ENCODE assay signal across 8 cellular contexts in genomic region chr3:37862219-37862711, GRCh38. TPM values are rescaled to one million over a fixed set of nuclear protein-coding genes. Genes with fewer than 3 reads are reported as not detected.
DNase-seq lines count a peak whose midpoint lies in the region; ATAC-seq and TF ChIP-seq lines count a peak whose summit lies in the region.

No MANE protein-coding gene starts in this region.

- H3K27me3 ChIP-seq in endodermal cell (ENCODE audit: control insufficient read depth, insufficient read depth, low read length, poor library complexity, severe bottlenecking), result no peaks in the 10 kb centered on the region
- H3K27me3 ChIP-seq in stomach smooth muscle (ENCODE audit: control insufficient read depth in 1 of 2, insufficient read depth in 2 of 2, low read length in 2 of 2), result no peaks in the 10 kb centered on the region

- POLR2A ChIA-PET in activated CD4-positive, alpha-beta T cell treated with anti-CD3 and anti-CD28 coated beads, Interleukin-2, amount 10 ng/mL, durations not matched to agents 7 days and 5 days (lab: Charles Lee), result no interaction called here

- no peak overlapping the region for H3K27ac Mint-ChIP-seq in activated CD4-positive, alpha-beta T cell treated with anti-CD3 and anti-CD28 coated beads, Interleukin-2, amount 10 ng/mL, durations not matched to agents 7 days and 5 days
- peak overlapping the region; percentile 62 for H3K27ac Mint-ChIP-seq in endodermal cell

- TF ChIP-seq CTCF in endodermal cell (conservative IDR thresholded peaks at IDR 0.05), result no peak
- TF ChIP-seq CTCF in mucosa of descending colon (IDR thresholded peaks at IDR 0.05), result no peak

- H3K9ac ChIP-seq in endodermal cell (ENCODE audit: extremely low read depth, low read length, poor library complexity, severe bottlenecking) (no peak overlapping the region), stomach smooth muscle (ENCODE audit: low read length in 2 of 2) (peak overlapping the region; percentile 72)

- H3K9me3 ChIP-seq in endodermal cell (ENCODE audit: control insufficient read depth, low read length) (peaks cover 5% of the 10 kb centered on the region), mucosa of descending colon (no peaks in the 10 kb centered on the region), stomach smooth muscle (ENCODE audit: control insufficient read depth in 2 of 2, low read length in 2 of 2) (no peaks in the 10 kb centered on the region)

- H3K27me3 Mint-ChIP-seq in activated CD4-positive, alpha-beta T cell treated with anti-CD3 and anti-CD28 coated beads, Interleukin-2, amount 10 ng/mL, durations not matched to agents 7 days and 5 days, result peaks cover 28% of the 10 kb centered on the region
- H3K27me3 Mint-ChIP-seq in endodermal cell (ENCODE audit: insufficient read depth), result peaks cover 28% of the 10 kb centered on the region

- WGBS in endodermal cell (ENCODE audit: insufficient coverage in 1 of 2, insufficient read length in 1 of 2), 2 experiments, result 10 to 12% methylated on average over 8 to 36 of the region's 36 CpGs

- intact Hi-C loops in mucosa of descending colon (cut with DNase I, micrococcal nuclease), result no loop called here

- H3K4me3 Mint-ChIP-seq in activated CD4-positive, alpha-beta T cell treated with anti-CD3 and anti-CD28 coated beads, Interleukin-2, amount 10 ng/mL, durations not matched to agents 7 days and 5 days, result peak overlapping the region; percentile 71
- peak overlapping the region; percentile 84 for H3K4me3 Mint-ChIP-seq in endodermal cell

- H3K36me3 ChIP-seq in endodermal cell (ENCODE audit: control insufficient read depth, insufficient read depth, low read length) (no peaks in the 10 kb centered on the region), mucosa of descending colon (ENCODE audit: low read depth) (peaks cover 3% of the 10 kb centered on the region), stomach smooth muscle (ENCODE audit: control insufficient read depth in 2 of 2, insufficient read depth in 2 of 2, low read length in 2 of 2) (no peaks in the 10 kb centered on the region)

- H3K4me1 ChIP-seq in endodermal cell (ENCODE audit: control insufficient read depth, insufficient read depth, low read length) (peaks cover 12% of the 10 kb centered on the region), mucosa of descending colon (ENCODE audit: low read depth) (peaks cover 23% of the 10 kb centered on the region), stomach smooth muscle (ENCODE audit: control insufficient read depth, insufficient read depth, low read length) (peaks cover 34% of the 10 kb centered on the region)

- H3K4me1 Mint-ChIP-seq in activated CD4-positive, alpha-beta T cell treated with anti-CD3 and anti-CD28 coated beads, Interleukin-2, amount 10 ng/mL, durations not matched to agents 7 days and 5 days, result peaks cover 20% of the 10 kb centered on the region
- H3K4me1 Mint-ChIP-seq in endodermal cell, result peaks cover 25% of the 10 kb centered on the region

- DNase-seq in NCI-H748 (lab: John Stamatoyannopoulos, UW; ENCODE audit: unreplicated experiment), result peak; percentile 40
- no peak for DNase-seq in NCI-H748 treated with DMSO at 0.1 percent for 48 hours (lab: John Stamatoyannopoulos, UW)
- DNase-seq in activated CD4-positive, alpha-beta T cell treated with anti-CD3 and anti-CD28 coated beads, Interleukin-2, amount 10 ng/mL, durations not matched to agents 7 days and 5 days, result peak; percentile 12
- DNase-seq in endodermal cell, result peak; percentile 73
- DNase-seq in mucosa of descending colon, result peak; percentile 61 to 76 (median 70)
- no peak for DNase-seq in NCI-H1092 (lab: John Stamatoyannopoulos, UW)
- no peak for DNase-seq in germinal center (ENCODE audit: low spot score)

- CTCF ChIA-PET in activated CD4-positive, alpha-beta T cell treated with anti-CD3 and anti-CD28 coated beads, Interleukin-2, amount 10 ng/mL, durations not matched to agents 7 days and 5 days (lab: Charles Lee), result no interaction called here

- H3K4me3 ChIP-seq in endodermal cell (ENCODE audit: low read length), result peak overlapping the region; percentile 75
- H3K4me3 ChIP-seq in mucosa of descending colon, result peak overlapping the region; percentile 33
- peak overlapping the region; percentile 88 to 93 for H3K4me3 ChIP-seq in stomach smooth muscle (ENCODE audit: low read length in 2 of 2)

- H3K27ac ChIP-seq in endodermal cell (ENCODE audit: low read depth, low read length) (no peak overlapping the region), stomach smooth muscle (ENCODE audit: low read length) (peak overlapping the region; percentile 67)

- H3K9me3 Mint-ChIP-seq in activated CD4-positive, alpha-beta T cell treated with anti-CD3 and anti-CD28 coated beads, Interleukin-2, amount 10 ng/mL, durations not matched to agents 7 days and 5 days, result no peaks in the 10 kb centered on the region
- H3K9me3 Mint-ChIP-seq in endodermal cell, result peaks cover 9% of the 10 kb centered on the region

- H3K36me3 Mint-ChIP-seq in activated CD4-positive, alpha-beta T cell treated with anti-CD3 and anti-CD28 coated beads, Interleukin-2, amount 10 ng/mL, durations not matched to agents 7 days and 5 days (ENCODE audit: low read depth), result no peaks in the 10 kb centered on the region
- peaks cover 2% of the 10 kb centered on the region for H3K36me3 Mint-ChIP-seq in endodermal cell (ENCODE audit: low read depth)

- ATAC-seq in mucosa of descending colon, result peak; percentile 33

RNA-seq across cellular contexts. Expression of gene CTDSPL, which starts 0.6 kb away (rescaled TPM):
- total RNA-seq in activated CD4-positive, alpha-beta T cell treated with anti-CD3 and anti-CD28 coated beads, Interleukin-2, amount 10 ng/mL, durations not matched to agents 7 days and 5 days, result 1 to 10 TPM; 4.6 to 4.7 TPM
- total RNA-seq in endodermal cell (10 to 100 TPM; 27.8 to 30.7 TPM), mucosa of descending colon (10 to 100 TPM; 59.1 to 89.7 (median 88.1) TPM)
- 19.3 TPM for polyA plus RNA-seq in endodermal cell (2013, experiment 1 of 2)
- polyA plus RNA-seq in endodermal cell (2013, experiment 2 of 2), result 23.4 TPM

Comparison
In these comparisons a context has a peak if more than half of its experiments do, and no peak if none do; other contexts are left out.
1. DNase-seq: peak in NCI-H748 (single experiment), activated CD4-positive, alpha-beta T cell treated with anti-CD3 and anti-CD28 coated beads, Interleukin-2, amount 10 ng/mL, durations not matched to agents 7 days and 5 days (single experiment), endodermal cell (single experiment) and mucosa of descending colon (3 of 3); none in NCI-H748 treated with DMSO at 0.1 percent for 48 hours (single experiment), NCI-H1092 (single experiment) and germinal center (single experiment).
2. H3K4me3 ChIP-seq: peak in every context shown above with its lines; median percentile 90 in stomach smooth muscle; 75 in endodermal cell; 33 in mucosa of descending colon.
3. RNA of gene CTDSPL, which starts 0.6 kb away (total RNA-seq): 59.1 to 89.7 TPM in mucosa of descending colon and 27.8 to 30.7 TPM in endodermal cell; 4.6 to 4.7 TPM in activated CD4-positive, alpha-beta T cell treated with anti-CD3 and anti-CD28 coated beads, Interleukin-2, amount 10 ng/mL, durations not matched to agents 7 days and 5 days; every median in the first group is over 4 times any median in the second.